8 cellular contexts compared by ENCODE assay signal in the genomic region with DNA sequence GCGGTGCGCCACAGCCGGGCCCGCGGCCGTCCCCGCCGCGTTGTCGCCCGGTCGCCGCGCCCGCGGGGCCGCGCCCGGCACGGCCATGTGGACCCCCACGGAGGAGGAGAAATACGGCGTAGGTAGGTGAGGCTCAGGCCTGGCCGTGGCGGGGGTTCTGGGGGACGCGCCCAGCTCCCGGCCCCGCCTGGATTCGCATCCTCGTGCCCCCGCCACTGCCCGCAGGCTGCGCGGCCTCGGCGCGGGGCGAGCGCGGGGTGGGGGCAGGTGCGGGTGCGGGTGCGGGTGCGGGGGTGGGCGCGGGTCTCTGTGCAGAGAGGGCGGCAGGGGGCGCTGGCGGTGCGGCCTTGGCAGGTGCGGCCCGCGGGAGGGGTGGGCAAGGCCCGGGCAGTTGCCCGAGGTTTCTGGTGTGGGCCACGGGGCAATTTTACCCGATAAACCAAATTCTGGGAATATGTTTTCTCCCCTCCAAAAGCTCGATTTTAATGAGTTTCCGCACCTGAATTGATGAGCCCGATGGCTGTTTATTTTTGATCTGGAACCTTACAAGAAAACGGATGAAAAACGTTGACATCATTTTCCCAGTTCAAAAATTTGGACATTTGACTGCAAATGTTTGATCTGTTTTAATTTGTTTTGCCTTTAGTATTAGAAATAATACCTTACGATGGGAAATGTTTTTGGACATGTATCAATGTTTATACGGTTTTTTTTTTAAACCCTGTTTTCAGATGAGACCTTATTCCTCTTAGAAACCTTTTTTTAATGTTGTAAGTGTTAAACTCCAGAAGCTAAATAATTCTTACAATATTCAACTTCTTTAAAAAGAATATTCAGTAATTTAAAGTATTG. TPM values are rescaled to one million over a fixed set of nuclear protein-coding genes. Genes with fewer than 3 reads are reported as not detected.
DNase-seq lines count a peak whose midpoint lies in the region; ATAC-seq and TF ChIP-seq lines count a peak whose summit lies in the region.

No MANE protein-coding gene starts in this region.

- no peaks in the 10 kb centered on the region for H3K9me3 ChIP-seq in lung (ENCODE audit: control insufficient read depth in 2 of 2, insufficient read depth in 1 of 2, low read length in 1 of 2)

- peak overlapping the region; percentile 55 to 82 (median 70) for H3K4me3 Mint-ChIP-seq in IgD-negative memory B cell
- H3K4me3 Mint-ChIP-seq in activated CD4-positive, alpha-beta T cell treated with anti-CD3 and anti-CD28 coated beads, Interleukin-2, amount 10 ng/mL, durations not matched to agents 24 days and 14 days = peak overlapping the region; percentile 76

- no peaks in the 10 kb centered on the region for H3K27me3 ChIP-seq in lung (ENCODE audit: control insufficient read depth, insufficient read depth)

- H3K27ac ChIP-seq in lung (ENCODE audit: low read depth in 1 of 2, low read length in 1 of 2) = peak overlapping the region in 1 of 2 donors; percentile 54

- peak; percentile 93 for DNase-seq in D341Med (ENCODE audit: low spot score)
- peak; percentile 87 for DNase-seq in activated CD4-positive, alpha-beta T cell treated with anti-CD3 and anti-CD28 coated beads, Interleukin-2, amount 10 ng/mL, durations not matched to agents 24 days and 14 days
- no peak for DNase-seq in choroid plexus epithelial cell (ENCODE audit: low read depth)
- no peak for DNase-seq in lung (ENCODE audit: low spot score)
- peak; percentile 27 for DNase-seq in stimulated activated CD8-positive, alpha-beta memory T cell treated with anti-CD3 and anti-CD28 coated beads, Interleukin-15, amount 100 ng/mL, for 4 hours (ENCODE audit: low read depth in 2 of 2)

- intact Hi-C loops in activated CD4-positive, alpha-beta T cell treated with anti-CD3 and anti-CD28 coated beads, Interleukin-2, amount 10 ng/mL, durations not matched to agents 24 days and 14 days (cut with micrococcal nuclease) = loop anchor here (2.0 to 5.0 kb wide), 2 partner anchors 59 to 697 kb away; a partner anchor contains a TSS

- H3K27ac Mint-ChIP-seq in IgD-negative memory B cell = no peak overlapping the region
- H3K27ac Mint-ChIP-seq in activated CD4-positive, alpha-beta T cell treated with anti-CD3 and anti-CD28 coated beads, Interleukin-2, amount 10 ng/mL, durations not matched to agents 24 days and 14 days = no peak overlapping the region

- peaks cover 0 to 4% of the 10 kb centered on the region in 2 donors for H3K4me1 ChIP-seq in lung (ENCODE audit: control insufficient read depth in 2 of 2, insufficient read depth in 2 of 2, low read length in 2 of 2)

- H3K4me3 ChIP-seq in choroid plexus epithelial cell (ENCODE audit: low read depth, low read length) (peak overlapping the region; percentile 33), lung (peak overlapping the region; percentile 57)

- peak; percentile 18 for TF ChIP-seq CTCF in choroid plexus epithelial cell (conservative IDR thresholded peaks at IDR 0.05; ENCODE audit: low read depth, low read length)
- no peak for TF ChIP-seq CTCF in lung (IDR thresholded peaks at IDR 0.05; ENCODE audit: control extremely low read depth, extremely low read depth)

- H3K9me3 Mint-ChIP-seq in IgD-negative memory B cell = no peaks in the 10 kb centered on the region
- no peaks in the 10 kb centered on the region for H3K9me3 Mint-ChIP-seq in activated CD4-positive, alpha-beta T cell treated with anti-CD3 and anti-CD28 coated beads, Interleukin-2, amount 10 ng/mL, durations not matched to agents 24 days and 14 days

- peaks cover 5 to 6% (median 5%) of the 10 kb centered on the region in 3 donors for H3K4me1 Mint-ChIP-seq in IgD-negative memory B cell
- H3K4me1 Mint-ChIP-seq in activated CD4-positive, alpha-beta T cell treated with anti-CD3 and anti-CD28 coated beads, Interleukin-2, amount 10 ng/mL, durations not matched to agents 24 days and 14 days = peaks cover 10% of the 10 kb centered on the region

- H3K36me3 ChIP-seq in lung (ENCODE audit: control insufficient read depth in 2 of 2, insufficient read depth in 2 of 2, low read length in 2 of 2) = no peaks in the 10 kb centered on the region

- peaks cover 35% of the 10 kb centered on the region for H3K27me3 Mint-ChIP-seq in IgD-negative memory B cell
- peaks cover 58% of the 10 kb centered on the region for H3K27me3 Mint-ChIP-seq in activated CD4-positive, alpha-beta T cell treated with anti-CD3 and anti-CD28 coated beads, Interleukin-2, amount 10 ng/mL, durations not matched to agents 24 days and 14 days

- 3% methylated on average over 57 to 65 of the region's 65 CpGs for WGBS in lung, 2 donors

- H3K36me3 Mint-ChIP-seq in IgD-negative memory B cell = peaks cover 3% of the 10 kb centered on the region
- peaks cover 5% of the 10 kb centered on the region for H3K36me3 Mint-ChIP-seq in activated CD4-positive, alpha-beta T cell treated with anti-CD3 and anti-CD28 coated beads, Interleukin-2, amount 10 ng/mL, durations not matched to agents 24 days and 14 days (ENCODE audit: low read depth)

- no peak for ATAC-seq in lung (ENCODE audit: insufficient read depth, low FRiP score)
- ATAC-seq in HG03139 (IDR thresholded peaks at IDR 0.05; ENCODE audit: unreplicated experiment) = no peak
- ATAC-seq in HG03457 (IDR thresholded peaks at IDR 0.05; ENCODE audit: unreplicated experiment) = no peak

RNA-seq across cellular contexts. Expression of a gene that starts 0.7 kb away (rescaled TPM):
- polyA plus RNA-seq in IgD-negative memory B cell (not detected), lung (under 1 TPM; 0.06 to 0.43 TPM)
- 1.7 and 1.8 TPM in 2 replicates for total RNA-seq in activated CD4-positive, alpha-beta T cell treated with anti-CD3 and anti-CD28 coated beads, Interleukin-2, amount 10 ng/mL, durations not matched to agents 24 days and 14 days
- 1 to 10 TPM in 1 of 2 donors, under 1 TPM in 1; 0.25 to 1.4 TPM for total RNA-seq in lung

RNA-seq across cellular contexts. Expression of a gene that starts 58.5 kb away (rescaled TPM):
- polyA plus RNA-seq in IgD-negative memory B cell = 23.7 TPM
- 199 and 207 TPM in 2 replicates for total RNA-seq in activated CD4-positive, alpha-beta T cell treated with anti-CD3 and anti-CD28 coated beads, Interleukin-2, amount 10 ng/mL, durations not matched to agents 24 days and 14 days
- 10 to 100 TPM; 23.6 to 96.1 TPM for total RNA-seq in lung
- 10 to 100 TPM; 50.8 to 92.1 TPM for polyA plus RNA-seq in lung

Comparison
In these comparisons a context has a peak if more than half of its experiments do, and no peak if none do; other contexts are left out.
1. DNase-seq: peak in D341Med (single experiment), activated CD4-positive, alpha-beta T cell treated with anti-CD3 and anti-CD28 coated beads, Interleukin-2, amount 10 ng/mL, durations not matched to agents 24 days and 14 days (single experiment) and stimulated activated CD8-positive, alpha-beta memory T cell treated with anti-CD3 and anti-CD28 coated beads, Interleukin-15, amount 100 ng/mL, for 4 hours (2 of 2); none in choroid plexus epithelial cell (single experiment) and lung (single experiment).